ENCODE assay signal across 1 cellular context in the genomic region with DNA sequence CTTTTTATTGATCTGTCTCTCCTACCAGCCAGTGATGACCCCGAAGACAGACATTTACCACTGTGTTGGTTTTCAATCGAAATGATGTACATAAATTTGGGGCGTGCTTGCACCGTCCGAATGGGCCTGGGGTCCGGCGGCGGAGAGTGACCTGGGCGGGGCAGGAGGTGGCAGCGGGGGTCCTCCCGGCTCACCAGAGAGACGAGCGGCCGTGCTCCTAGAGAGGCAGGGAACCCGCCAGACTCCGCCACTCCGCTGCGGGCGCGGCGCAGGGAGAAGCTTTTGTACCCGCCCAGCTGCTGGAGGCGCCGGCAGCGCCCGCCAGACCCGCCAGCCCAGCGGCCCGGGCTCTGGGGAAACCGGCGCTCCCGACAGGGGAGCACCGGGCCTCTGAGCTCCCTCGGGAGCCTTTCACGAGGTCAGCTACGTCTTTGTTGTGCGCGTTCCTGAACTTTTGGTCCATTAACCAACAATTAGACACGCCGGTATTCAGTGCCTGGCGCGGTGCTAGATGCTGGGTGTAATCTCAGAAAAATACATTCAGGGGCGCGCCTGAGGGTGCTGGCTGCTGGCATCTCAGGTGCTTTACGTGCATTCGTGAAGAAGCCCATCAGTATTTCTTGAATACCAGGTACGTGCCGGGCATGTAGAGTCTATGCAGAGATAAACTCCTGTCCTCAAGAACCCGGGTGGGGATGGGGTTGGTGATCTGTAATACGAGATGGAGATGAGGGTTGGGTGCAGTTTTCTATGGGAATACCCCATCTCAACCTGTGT.
TF ChIP-seq lines count a peak whose summit lies in the region.

A gene with protein sequence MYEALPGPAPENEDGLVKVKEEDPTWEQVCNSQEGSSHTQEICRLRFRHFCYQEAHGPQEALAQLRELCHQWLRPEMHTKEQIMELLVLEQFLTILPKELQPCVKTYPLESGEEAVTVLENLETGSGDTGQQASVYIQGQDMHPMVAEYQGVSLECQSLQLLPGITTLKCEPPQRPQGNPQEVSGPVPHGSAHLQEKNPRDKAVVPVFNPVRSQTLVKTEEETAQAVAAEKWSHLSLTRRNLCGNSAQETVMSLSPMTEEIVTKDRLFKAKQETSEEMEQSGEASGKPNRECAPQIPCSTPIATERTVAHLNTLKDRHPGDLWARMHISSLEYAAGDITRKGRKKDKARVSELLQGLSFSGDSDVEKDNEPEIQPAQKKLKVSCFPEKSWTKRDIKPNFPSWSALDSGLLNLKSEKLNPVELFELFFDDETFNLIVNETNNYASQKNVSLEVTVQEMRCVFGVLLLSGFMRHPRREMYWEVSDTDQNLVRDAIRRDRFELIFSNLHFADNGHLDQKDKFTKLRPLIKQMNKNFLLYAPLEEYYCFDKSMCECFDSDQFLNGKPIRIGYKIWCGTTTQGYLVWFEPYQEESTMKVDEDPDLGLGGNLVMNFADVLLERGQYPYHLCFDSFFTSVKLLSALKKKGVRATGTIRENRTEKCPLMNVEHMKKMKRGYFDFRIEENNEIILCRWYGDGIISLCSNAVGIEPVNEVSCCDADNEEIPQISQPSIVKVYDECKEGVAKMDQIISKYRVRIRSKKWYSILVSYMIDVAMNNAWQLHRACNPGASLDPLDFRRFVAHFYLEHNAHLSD (plus strand): TSS at position 285 of the 777 bp plus-strand sequence. CDS start 2,242 bp downstream, outside the sequence.

TF ChIP-seq in HEK293, 187 proteins besides CTCF, POLR2A, EP300 and RAD21 (continued from another document and continues in another):
- TF ChIP-seq ZNF791 (tag by site-specific recombination; IDR thresholded peaks at IDR 0.05) (no peak), ZNF10 (tag by site-specific recombination; IDR thresholded peaks at IDR 0.05) (no peak), ZNF223 (tag by site-specific recombination; IDR thresholded peaks at IDR 0.05) (no peak), OSR2 (tag by site-specific recombination; IDR thresholded peaks at IDR 0.05) (no peak), ZBTB26 (tag by site-specific recombination; optimal IDR thresholded peaks at IDR 0.05) (peak; percentile 89), ZNF398 (tag by site-specific recombination; IDR thresholded peaks at IDR 0.05) (0 out of 2 replicates have a peak, but pooled peaks have one; percentile 30), ZNF391 (tag by site-specific recombination; IDR thresholded peaks at IDR 0.05; ENCODE audit: borderline replicate concordance, low read depth) (no peak), ZNF366 (tag by site-specific recombination; conservative IDR thresholded peaks at IDR 0.05) (no peak), ZBTB8A (tag by site-specific recombination; IDR thresholded peaks at IDR 0.05) (peak; percentile 91), ZNF654 (tag by site-specific recombination; IDR thresholded peaks at IDR 0.05; ENCODE audit: low read depth) (no peak), SALL2 (tag by site-specific recombination; IDR thresholded peaks at IDR 0.05; ENCODE audit: borderline replicate concordance) (no peak), YY2 (tag by site-specific recombination; IDR thresholded peaks at IDR 0.05) (no peak), GFI1B (tag by site-specific recombination; IDR thresholded peaks at IDR 0.05) (no peak), ZNF148 (tag by site-specific recombination; IDR thresholded peaks at IDR 0.05; ENCODE audit: borderline replicate concordance) (no peak), ZNF24 (tag by site-specific recombination; IDR thresholded peaks at IDR 0.05) (0 out of 2 replicates have a peak, but pooled peaks have one; percentile 40), ZNF768 (tag by site-specific recombination; IDR thresholded peaks at IDR 0.05) (no peak), KLF10 (tag by site-specific recombination; IDR thresholded peaks at IDR 0.05) (peak; percentile 31; the same call in 1 of the 2 replicates), ZNF184 (tag by site-specific recombination; IDR thresholded peaks at IDR 0.05) (no peak), MYNN (tag by site-specific recombination; IDR thresholded peaks at IDR 0.05; ENCODE audit: borderline replicate concordance) (no peak), ZNF211 (tag by site-specific recombination; IDR thresholded peaks at IDR 0.05; ENCODE audit: low read depth) (no peak), KLF1 (tag by site-specific recombination; IDR thresholded peaks at IDR 0.05) (peak; percentile 56; the same call in 1 of the 2 replicates), ZNF561 (tag by site-specific recombination; IDR thresholded peaks at IDR 0.05; ENCODE audit: borderline replicate concordance) (0 out of 2 replicates have a peak, but pooled peaks have one; percentile 71), ZNF585B (tag by site-specific recombination; IDR thresholded peaks at IDR 0.05) (no peak), SCRT2 (tag by site-specific recombination; IDR thresholded peaks at IDR 0.05) (no peak), ZBTB7A (tag by site-specific recombination; IDR thresholded peaks at IDR 0.05; ENCODE audit: low read depth) (0 out of 2 replicates have a peak, but pooled peaks have one; percentile 30), ZFP37 (tag by site-specific recombination; IDR thresholded peaks at IDR 0.05) (no peak; the same call in 1 of the 2 replicates), ZNF555 (tag by site-specific recombination; conservative IDR thresholded peaks at IDR 0.05) (no peak), ZNF621 (tag by site-specific recombination; IDR thresholded peaks at IDR 0.05) (no peak), ZNF792 (tag by site-specific recombination; IDR thresholded peaks at IDR 0.05) (no peak), ZNF248 (tag by site-specific recombination; IDR thresholded peaks at IDR 0.05) (no peak), ZBTB1 (tag by site-specific recombination; IDR thresholded peaks at IDR 0.05) (no peak), EGR2 (tag by site-specific recombination; IDR thresholded peaks at IDR 0.05; ENCODE audit: low read depth) (no peak), ZBTB21 (tag by site-specific recombination; IDR thresholded peaks at IDR 0.05) (no peak), ZNF354C (tag by site-specific recombination; IDR thresholded peaks at IDR 0.05; ENCODE audit: borderline replicate concordance, low read depth) (no peak), ZNF777 (tag by site-specific recombination; IDR thresholded peaks at IDR 0.05; ENCODE audit: borderline replicate concordance) (no peak), ZNF600 (tag by site-specific recombination; IDR thresholded peaks at IDR 0.05) (peak; percentile 56; the same call in 1 of the 2 replicates), ZNF202 (tag by site-specific recombination; IDR thresholded peaks at IDR 0.05; ENCODE audit: borderline replicate concordance) (no peak), ZNF449 (tag by site-specific recombination; IDR thresholded peaks at IDR 0.05) (peak; percentile 80), BCL11A (tag by site-specific recombination; IDR thresholded peaks at IDR 0.05; ENCODE audit: low read depth) (no peak), ZNF624 (tag by site-specific recombination; IDR thresholded peaks at IDR 0.05) (no peak), PRDM1 (tag by site-specific recombination; IDR thresholded peaks at IDR 0.05) (no peak), RBAK (tag by site-specific recombination; IDR thresholded peaks at IDR 0.05) (no peak)
- TF ChIP-seq, protein P1, sequence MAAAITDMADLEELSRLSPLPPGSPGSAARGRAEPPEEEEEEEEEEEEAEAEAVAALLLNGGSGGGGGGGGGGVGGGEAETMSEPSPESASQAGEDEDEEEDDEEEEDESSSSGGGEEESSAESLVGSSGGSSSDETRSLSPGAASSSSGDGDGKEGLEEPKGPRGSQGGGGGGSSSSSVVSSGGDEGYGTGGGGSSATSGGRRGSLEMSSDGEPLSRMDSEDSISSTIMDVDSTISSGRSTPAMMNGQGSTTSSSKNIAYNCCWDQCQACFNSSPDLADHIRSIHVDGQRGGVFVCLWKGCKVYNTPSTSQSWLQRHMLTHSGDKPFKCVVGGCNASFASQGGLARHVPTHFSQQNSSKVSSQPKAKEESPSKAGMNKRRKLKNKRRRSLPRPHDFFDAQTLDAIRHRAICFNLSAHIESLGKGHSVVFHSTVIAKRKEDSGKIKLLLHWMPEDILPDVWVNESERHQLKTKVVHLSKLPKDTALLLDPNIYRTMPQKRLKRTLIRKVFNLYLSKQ (tag by site-specific recombination; IDR thresholded peaks at IDR 0.05; ENCODE audit: borderline replicate concordance): no peak
- TF ChIP-seq, protein P2, sequence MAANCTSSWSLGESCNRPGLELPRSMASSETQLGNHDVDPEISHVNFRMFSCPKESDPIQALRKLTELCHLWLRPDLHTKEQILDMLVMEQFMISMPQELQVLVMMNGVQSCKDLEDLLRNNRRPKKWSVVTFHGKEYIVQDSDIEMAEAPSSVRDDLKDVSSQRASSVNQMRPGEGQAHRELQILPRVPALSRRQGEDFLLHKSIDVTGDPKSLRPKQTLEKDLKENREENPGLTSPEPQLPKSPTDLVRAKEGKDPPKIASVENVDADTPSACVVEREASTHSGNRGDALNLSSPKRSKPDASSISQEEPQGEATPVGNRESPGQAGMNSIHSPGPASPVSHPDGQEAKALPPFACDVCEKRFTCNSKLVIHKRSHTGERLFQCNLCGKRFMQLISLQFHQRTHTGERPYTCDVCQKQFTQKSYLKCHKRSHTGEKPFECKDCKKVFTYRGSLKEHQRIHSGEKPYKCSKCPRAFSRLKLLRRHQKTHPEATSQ (tag by site-specific recombination; IDR thresholded peaks at IDR 0.05): no peak
- TF ChIP-seq, protein P3, sequence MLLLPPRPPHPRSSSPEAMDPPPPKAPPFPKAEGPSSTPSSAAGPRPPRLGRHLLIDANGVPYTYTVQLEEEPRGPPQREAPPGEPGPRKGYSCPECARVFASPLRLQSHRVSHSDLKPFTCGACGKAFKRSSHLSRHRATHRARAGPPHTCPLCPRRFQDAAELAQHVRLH (tag by site-specific recombination; IDR thresholded peaks at IDR 0.05): no peak
- TF ChIP-seq, protein P4, sequence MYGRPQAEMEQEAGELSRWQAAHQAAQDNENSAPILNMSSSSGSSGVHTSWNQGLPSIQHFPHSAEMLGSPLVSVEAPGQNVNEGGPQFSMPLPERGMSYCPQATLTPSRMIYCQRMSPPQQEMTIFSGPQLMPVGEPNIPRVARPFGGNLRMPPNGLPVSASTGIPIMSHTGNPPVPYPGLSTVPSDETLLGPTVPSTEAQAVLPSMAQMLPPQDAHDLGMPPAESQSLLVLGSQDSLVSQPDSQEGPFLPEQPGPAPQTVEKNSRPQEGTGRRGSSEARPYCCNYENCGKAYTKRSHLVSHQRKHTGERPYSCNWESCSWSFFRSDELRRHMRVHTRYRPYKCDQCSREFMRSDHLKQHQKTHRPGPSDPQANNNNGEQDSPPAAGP (tag by site-specific recombination; IDR thresholded peaks at IDR 0.05): peak; percentile 29; the same call in 1 of the 2 replicates
